1 cellular context compared by ENCODE assay signal in genomic region chr4:20254517-20255250, GRCh38.
A peak's percentile ranks its signal among the peaks of the same experiment; 100 is the strongest.
TF ChIP-seq lines count a peak whose summit lies in the region.

No MANE protein-coding gene starts in this region.

TF ChIP-seq in HEK293, 187 proteins besides CTCF, POLR2A, EP300 and RAD21 (continued from another document):
- TF ChIP-seq, protein P1, sequence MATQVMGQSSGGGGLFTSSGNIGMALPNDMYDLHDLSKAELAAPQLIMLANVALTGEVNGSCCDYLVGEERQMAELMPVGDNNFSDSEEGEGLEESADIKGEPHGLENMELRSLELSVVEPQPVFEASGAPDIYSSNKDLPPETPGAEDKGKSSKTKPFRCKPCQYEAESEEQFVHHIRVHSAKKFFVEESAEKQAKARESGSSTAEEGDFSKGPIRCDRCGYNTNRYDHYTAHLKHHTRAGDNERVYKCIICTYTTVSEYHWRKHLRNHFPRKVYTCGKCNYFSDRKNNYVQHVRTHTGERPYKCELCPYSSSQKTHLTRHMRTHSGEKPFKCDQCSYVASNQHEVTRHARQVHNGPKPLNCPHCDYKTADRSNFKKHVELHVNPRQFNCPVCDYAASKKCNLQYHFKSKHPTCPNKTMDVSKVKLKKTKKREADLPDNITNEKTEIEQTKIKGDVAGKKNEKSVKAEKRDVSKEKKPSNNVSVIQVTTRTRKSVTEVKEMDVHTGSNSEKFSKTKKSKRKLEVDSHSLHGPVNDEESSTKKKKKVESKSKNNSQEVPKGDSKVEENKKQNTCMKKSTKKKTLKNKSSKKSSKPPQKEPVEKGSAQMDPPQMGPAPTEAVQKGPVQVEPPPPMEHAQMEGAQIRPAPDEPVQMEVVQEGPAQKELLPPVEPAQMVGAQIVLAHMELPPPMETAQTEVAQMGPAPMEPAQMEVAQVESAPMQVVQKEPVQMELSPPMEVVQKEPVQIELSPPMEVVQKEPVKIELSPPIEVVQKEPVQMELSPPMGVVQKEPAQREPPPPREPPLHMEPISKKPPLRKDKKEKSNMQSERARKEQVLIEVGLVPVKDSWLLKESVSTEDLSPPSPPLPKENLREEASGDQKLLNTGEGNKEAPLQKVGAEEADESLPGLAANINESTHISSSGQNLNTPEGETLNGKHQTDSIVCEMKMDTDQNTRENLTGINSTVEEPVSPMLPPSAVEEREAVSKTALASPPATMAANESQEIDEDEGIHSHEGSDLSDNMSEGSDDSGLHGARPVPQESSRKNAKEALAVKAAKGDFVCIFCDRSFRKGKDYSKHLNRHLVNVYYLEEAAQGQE (tag by site-specific recombination; IDR thresholded peaks at IDR 0.05) = 0 out of 2 replicates have a peak, but pooled peaks have one; percentile 9
- TF ChIP-seq ZNF394 (tag by site-specific recombination; IDR thresholded peaks at IDR 0.05; ENCODE audit: borderline replicate concordance) (no peak), ZSCAN16 (tag by site-specific recombination; IDR thresholded peaks at IDR 0.05) (no peak), ZNF169 (tag by site-specific recombination; IDR thresholded peaks at IDR 0.05) (no peak), KLF1 (tag by site-specific recombination; IDR thresholded peaks at IDR 0.05) (no peak), ZNF280C (tag by site-specific recombination; IDR thresholded peaks at IDR 0.05) (no peak), ZNF426 (tag by site-specific recombination; IDR thresholded peaks at IDR 0.05) (no peak)
